ENCODE assay signal across 18 cellular contexts in the genomic region with DNA sequence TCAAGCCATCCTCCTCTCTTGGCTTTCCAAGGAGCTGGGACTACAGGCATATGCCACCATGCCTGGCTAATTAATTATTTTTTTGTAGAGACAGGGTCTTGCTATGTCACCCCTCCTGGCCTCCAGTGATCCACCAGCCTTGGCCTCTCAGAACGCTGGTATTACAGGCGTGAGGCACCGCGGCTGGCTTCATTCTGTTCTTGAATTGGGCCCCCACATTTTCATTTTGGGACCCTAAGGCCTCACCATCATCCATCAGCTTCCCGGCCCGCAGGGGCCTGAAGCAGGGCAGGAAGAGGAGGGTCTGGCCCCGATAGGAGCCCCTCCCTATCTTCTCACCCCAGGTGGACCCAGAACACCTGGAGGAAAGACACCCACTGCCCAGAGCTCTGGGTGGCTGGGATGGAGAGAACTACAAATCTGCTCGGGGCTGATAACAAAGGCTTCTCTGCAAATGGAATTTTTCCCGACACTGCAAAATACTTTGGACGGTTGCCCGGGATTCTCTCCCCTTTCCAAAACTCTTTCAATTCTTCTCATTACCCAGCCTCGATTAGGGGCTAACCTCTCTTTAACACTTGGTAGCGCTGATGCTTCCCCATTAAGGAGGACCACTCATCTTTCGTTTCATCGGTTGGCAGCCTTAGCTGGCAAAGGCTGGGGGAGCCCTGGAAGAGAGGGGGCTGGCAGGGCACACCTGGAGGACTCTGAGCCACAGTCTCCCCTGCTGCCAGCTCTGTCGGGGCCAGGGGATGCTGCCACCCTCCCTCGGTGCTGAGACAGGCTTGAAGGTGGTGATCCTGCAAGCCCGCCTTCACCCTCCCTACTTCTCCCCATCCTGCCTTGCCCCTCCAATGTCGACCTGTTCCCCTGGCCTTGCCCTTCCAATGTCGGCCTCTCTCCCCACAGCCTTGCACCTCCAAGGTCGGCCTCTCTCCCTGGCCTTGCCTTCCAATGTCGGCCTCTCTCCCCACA.
A peak's percentile ranks its signal among the peaks of the same experiment; 100 is the strongest.
DNase-seq lines count a peak whose midpoint lies in the region; ATAC-seq, FAIRE-seq and TF ChIP-seq lines count a peak whose summit lies in the region.
"Had no signal": no experiment of that assay in that cellular context is flagged by ENCODE, and none has a peak within 500 bp of the region (broad histone marks: within the 10 kb centered on the region; RNA-seq: fewer than 3 reads in every experiment).

No MANE protein-coding gene starts in this region.

- no peak overlapping the region for H3K27ac ChIP-seq in sigmoid colon
- H3K27ac ChIP-seq: adrenal gland, SJSA1, stomach had no signal

- no peak overlapping the region for H3K4me3 Mint-ChIP-seq in activated T-cell treated with anti-CD3 and anti-CD28 coated beads, Interleukin-2, amount 50 U/mL, for 24 hours
- no peak overlapping the region for H3K4me3 Mint-ChIP-seq in central memory CD8-positive, alpha-beta T cell
- H3K4me3 Mint-ChIP-seq: activated CD4-positive, alpha-beta T cell treated with anti-CD3 and anti-CD28 coated beads, Interleukin-2, amount 10 ng/mL, durations not matched to agents 24 days and 14 days had no signal

- H3K36me3 ChIP-seq in sigmoid colon = no peaks in the 10 kb centered on the region
- H3K36me3 ChIP-seq: adrenal gland, SJSA1 had no signal

- H3K4me3 ChIP-seq in sigmoid colon = no peak overlapping the region
- H3K4me3 ChIP-seq: adrenal gland, SJSA1, stomach had no signal

- peaks cover 81% of the 10 kb centered on the region for H3K36me3 Mint-ChIP-seq in activated T-cell treated with anti-CD3 and anti-CD28 coated beads, Interleukin-2, amount 50 U/mL, for 24 hours (ENCODE audit: low read depth)
- H3K36me3 Mint-ChIP-seq in central memory CD8-positive, alpha-beta T cell (ENCODE audit: insufficient read depth) = peaks cover 44% of the 10 kb centered on the region

- no peaks in the 10 kb centered on the region for H3K27me3 Mint-ChIP-seq in activated T-cell treated with anti-CD3 and anti-CD28 coated beads, Interleukin-2, amount 50 U/mL, for 24 hours
- no peaks in the 10 kb centered on the region for H3K27me3 Mint-ChIP-seq in central memory CD8-positive, alpha-beta T cell
- H3K27me3 Mint-ChIP-seq: activated CD4-positive, alpha-beta T cell treated with anti-CD3 and anti-CD28 coated beads, Interleukin-2, amount 10 ng/mL, durations not matched to agents 24 days and 14 days had no signal

- FAIRE-seq in HTR-8/SVneo (lab: Jason Lieb, UNC) = peak; percentile 66

- no peaks in the 10 kb centered on the region for H3K9me3 ChIP-seq in sigmoid colon
- H3K9me3 ChIP-seq: adrenal gland, stomach had no signal

- no peak for ATAC-seq in central memory CD8-positive, alpha-beta T cell (replicated peaks; ENCODE audit: extremely low read depth, poor library complexity, severe bottlenecking)
- ATAC-seq in GM21381 (IDR thresholded peaks at IDR 0.05; ENCODE audit: unreplicated experiment) = no peak

- no peak for TF ChIP-seq EP300 in sigmoid colon (IDR thresholded peaks at IDR 0.05)

- no peaks in the 10 kb centered on the region for H3K4me1 ChIP-seq in sigmoid colon
- H3K4me1 ChIP-seq: adrenal gland, stomach had no signal

- intact Hi-C loops in sigmoid colon (cut with DNase I) = no loop called here

- DNase-seq in activated T-cell treated with anti-CD3 and anti-CD28 coated beads, Interleukin-2, amount 50 U/mL, for 24 hours = no peak
- no peak for DNase-seq in activated T-cell treated with anti-CD3 and anti-CD28 coated beads, Interleukin-2, amount 50 U/mL, for 1 hour
- DNase-seq in HTR-8/SVneo (ENCODE audit: insufficient read length, low spot score) = no peak
- no peak for DNase-seq in central memory CD8-positive, alpha-beta T cell (ENCODE audit: low spot score in 2 of 2)
- peak; percentile 51 for DNase-seq in sigmoid colon
- DNase-seq in AML-193 (lab: John Stamatoyannopoulos, UW) = no peak
- DNase-seq in EL = no peak
- DNase-seq: activated CD4-positive, alpha-beta T cell treated with anti-CD3 and anti-CD28 coated beads, Interleukin-2, amount 10 ng/mL, durations not matched to agents 24 days and 14 days; activated T-cell treated with anti-CD3 and anti-CD28 coated beads for 4 hours; adrenal gland; COR-L47; GF-D8; Kasumi-1; NCI-H1436 treated with DMSO at 0.1 percent for 48 hours; NCI-H510A treated with DMSO at 0.1 percent for 48 hours; stomach had no signal

- TF ChIP-seq CTCF in sigmoid colon (IDR thresholded peaks at IDR 0.05) = no peak

- H3K9me3 Mint-ChIP-seq in activated T-cell treated with anti-CD3 and anti-CD28 coated beads, Interleukin-2, amount 50 U/mL, for 24 hours = no peaks in the 10 kb centered on the region
- H3K9me3 Mint-ChIP-seq in central memory CD8-positive, alpha-beta T cell = no peaks in the 10 kb centered on the region
- H3K9me3 Mint-ChIP-seq: activated CD4-positive, alpha-beta T cell treated with anti-CD3 and anti-CD28 coated beads, Interleukin-2, amount 10 ng/mL, durations not matched to agents 24 days and 14 days had no signal

- no peak for TF ChIP-seq POLR2A in sigmoid colon (IDR thresholded peaks at IDR 0.05)

- peaks cover 0 to 18% (median 3%) of the 10 kb centered on the region in 3 donors for H3K27me3 ChIP-seq in sigmoid colon

- peak overlapping the region; percentile 63 for H3K27ac Mint-ChIP-seq in activated T-cell treated with anti-CD3 and anti-CD28 coated beads, Interleukin-2, amount 50 U/mL, for 24 hours
- peak overlapping the region; percentile 76 for H3K27ac Mint-ChIP-seq in central memory CD8-positive, alpha-beta T cell (ENCODE audit: low read depth)
- H3K27ac Mint-ChIP-seq: activated CD4-positive, alpha-beta T cell treated with anti-CD3 and anti-CD28 coated beads, Interleukin-2, amount 10 ng/mL, durations not matched to agents 24 days and 14 days had no signal

- WGBS in sigmoid colon, 2 donors = 82 to 83% methylated on average over 22 of the region's 22 CpGs

- no peaks in the 10 kb centered on the region for H3K4me1 Mint-ChIP-seq in activated T-cell treated with anti-CD3 and anti-CD28 coated beads, Interleukin-2, amount 50 U/mL, for 24 hours (ENCODE audit: low read depth)
- H3K4me1 Mint-ChIP-seq in central memory CD8-positive, alpha-beta T cell = no peaks in the 10 kb centered on the region
- H3K4me1 Mint-ChIP-seq: activated CD4-positive, alpha-beta T cell treated with anti-CD3 and anti-CD28 coated beads, Interleukin-2, amount 10 ng/mL, durations not matched to agents 24 days and 14 days had no signal
